1 cellular context compared by ENCODE assay signal in the genomic region with DNA sequence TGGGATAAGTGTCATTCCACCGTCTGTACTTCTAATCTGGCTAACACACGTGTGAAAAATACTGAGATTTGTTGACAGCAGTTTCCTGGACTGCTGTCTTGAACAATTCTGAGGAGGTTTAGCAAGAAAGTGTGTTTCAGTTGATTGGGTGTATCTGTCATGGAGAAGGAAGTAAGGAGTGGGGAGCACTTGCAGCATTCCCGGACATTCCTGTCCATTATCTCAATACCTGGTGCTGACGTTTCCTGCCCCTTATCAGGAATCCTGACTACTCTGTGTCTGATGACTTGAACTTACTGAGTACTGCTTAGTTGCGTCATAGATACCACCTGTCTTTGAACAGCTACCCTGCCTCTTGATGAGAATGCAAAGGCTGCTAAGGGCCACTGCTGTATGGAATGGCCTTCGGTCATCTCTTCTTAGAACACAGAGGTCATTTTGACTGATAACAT.
TF ChIP-seq lines count a peak whose summit lies in the region.

No MANE protein-coding gene starts in this region.

TF ChIP-seq in WTC11, 78 proteins besides CTCF, POLR2A, EP300 and RAD21 (continued from another document):
- TF ChIP-seq, protein P1, sequence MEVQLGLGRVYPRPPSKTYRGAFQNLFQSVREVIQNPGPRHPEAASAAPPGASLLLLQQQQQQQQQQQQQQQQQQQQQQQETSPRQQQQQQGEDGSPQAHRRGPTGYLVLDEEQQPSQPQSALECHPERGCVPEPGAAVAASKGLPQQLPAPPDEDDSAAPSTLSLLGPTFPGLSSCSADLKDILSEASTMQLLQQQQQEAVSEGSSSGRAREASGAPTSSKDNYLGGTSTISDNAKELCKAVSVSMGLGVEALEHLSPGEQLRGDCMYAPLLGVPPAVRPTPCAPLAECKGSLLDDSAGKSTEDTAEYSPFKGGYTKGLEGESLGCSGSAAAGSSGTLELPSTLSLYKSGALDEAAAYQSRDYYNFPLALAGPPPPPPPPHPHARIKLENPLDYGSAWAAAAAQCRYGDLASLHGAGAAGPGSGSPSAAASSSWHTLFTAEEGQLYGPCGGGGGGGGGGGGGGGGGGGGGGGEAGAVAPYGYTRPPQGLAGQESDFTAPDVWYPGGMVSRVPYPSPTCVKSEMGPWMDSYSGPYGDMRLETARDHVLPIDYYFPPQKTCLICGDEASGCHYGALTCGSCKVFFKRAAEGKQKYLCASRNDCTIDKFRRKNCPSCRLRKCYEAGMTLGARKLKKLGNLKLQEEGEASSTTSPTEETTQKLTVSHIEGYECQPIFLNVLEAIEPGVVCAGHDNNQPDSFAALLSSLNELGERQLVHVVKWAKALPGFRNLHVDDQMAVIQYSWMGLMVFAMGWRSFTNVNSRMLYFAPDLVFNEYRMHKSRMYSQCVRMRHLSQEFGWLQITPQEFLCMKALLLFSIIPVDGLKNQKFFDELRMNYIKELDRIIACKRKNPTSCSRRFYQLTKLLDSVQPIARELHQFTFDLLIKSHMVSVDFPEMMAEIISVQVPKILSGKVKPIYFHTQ (CRISPR knock-in tag; IDR thresholded peaks at IDR 0.05): no peak
TF ChIP-seq in WTC11: peak in this region for 0.
